ENCODE assay signal across 8 cellular contexts in the genomic region with DNA sequence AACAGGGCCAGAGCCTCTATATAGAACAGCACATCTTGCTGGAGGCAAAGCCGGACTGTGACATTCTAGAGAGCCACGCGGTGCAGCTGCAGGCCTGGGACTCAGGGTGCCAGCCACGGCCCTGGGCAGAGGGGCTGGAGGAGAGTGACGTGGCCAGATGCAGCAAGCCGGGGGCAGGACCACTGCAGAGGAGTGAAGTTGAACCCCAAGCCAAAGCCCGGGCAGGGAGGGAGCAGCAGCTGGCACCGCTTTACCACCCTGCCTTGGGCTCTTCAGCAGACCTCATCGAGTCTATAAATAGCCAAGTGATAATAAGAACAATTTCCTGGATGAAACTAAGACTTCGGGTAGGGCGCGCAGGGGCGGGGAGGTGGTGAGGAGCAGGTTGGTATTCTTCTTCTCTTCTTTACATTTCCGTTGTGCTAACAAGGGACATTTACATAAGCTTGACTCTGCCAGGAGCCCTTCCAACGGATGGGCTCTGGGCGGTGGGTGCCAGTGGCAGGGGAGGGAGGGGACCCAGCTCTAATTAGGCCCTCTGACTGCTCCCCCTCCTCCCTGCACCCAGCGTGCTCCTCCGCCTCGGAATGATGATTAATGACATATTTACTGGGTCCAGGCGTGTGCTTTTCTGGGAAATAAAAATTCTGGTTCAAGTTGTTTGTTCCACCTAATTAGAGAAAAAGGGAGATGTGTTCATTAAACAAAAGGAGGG.
DNase-seq lines count a peak whose midpoint lies in the region; ATAC-seq and TF ChIP-seq lines count a peak whose summit lies in the region.

No MANE protein-coding gene starts in this region.

- TF ChIP-seq POLR2A in upper lobe of left lung (IDR thresholded peaks at IDR 0.05) (no peak), vagina (IDR thresholded peaks at IDR 0.05) (no peak)

- H3K4me1 ChIP-seq in upper lobe of left lung (peaks cover 39 to 61% (median 55%) of the 10 kb centered on the region in 4 donors), vagina (peaks cover 4% of the 10 kb centered on the region)

- H3K27me3 Mint-ChIP-seq in central memory CD8-positive, alpha-beta T cell: no peaks in the 10 kb centered on the region

- intact Hi-C loops in vagina (cut with DNase I): no loop called here

- H3K36me3 ChIP-seq in upper lobe of left lung (no peaks in the 10 kb centered on the region), vagina (no peaks in the 10 kb centered on the region)

- peak; percentile 60 to 71 for ATAC-seq in activated CD4-positive, CD25-positive, alpha-beta regulatory T cell treated with anti-CD3 and anti-CD28 coated beads, Interleukin-2, amount 50 U/mL, for 24 hours
- ATAC-seq in HG02763 (IDR thresholded peaks at IDR 0.05; ENCODE audit: unreplicated experiment): peak; percentile 70
- ATAC-seq in central memory CD8-positive, alpha-beta T cell (replicated peaks; ENCODE audit: extremely low read depth, poor library complexity, severe bottlenecking): peak; percentile 63
- ATAC-seq in upper lobe of left lung (ENCODE audit: low FRiP score in 2 of 2): no peak

- no peaks in the 10 kb centered on the region for H3K9me3 Mint-ChIP-seq in central memory CD8-positive, alpha-beta T cell

- no peaks in the 10 kb centered on the region for H3K9me3 ChIP-seq in upper lobe of left lung
- no peaks in the 10 kb centered on the region for H3K9me3 ChIP-seq in vagina

- H3K27ac Mint-ChIP-seq in central memory CD8-positive, alpha-beta T cell (ENCODE audit: low read depth): peak overlapping the region; percentile 73

- peaks cover 21% of the 10 kb centered on the region for H3K4me1 Mint-ChIP-seq in central memory CD8-positive, alpha-beta T cell

- H3K36me3 Mint-ChIP-seq in central memory CD8-positive, alpha-beta T cell (ENCODE audit: insufficient read depth): peaks cover 2% of the 10 kb centered on the region

- H3K27ac ChIP-seq in upper lobe of left lung: peak overlapping the region; percentile 35 to 90 (median 68)
- H3K27ac ChIP-seq in vagina: no peak overlapping the region

- in situ Hi-C loops in GM13976 (cut with MboI; ENCODE audit: low sequenced_read_pairs, unreplicated experiment): no loop called here

- TF ChIP-seq CTCF in upper lobe of left lung (IDR thresholded peaks at IDR 0.05) (no peak), GM13976 (IDR thresholded peaks at IDR 0.05; ENCODE audit: borderline replicate concordance, control extremely low read depth, extremely low read depth, insufficient read depth, missing control alignments) (no peak), vagina (IDR thresholded peaks at IDR 0.05) (no peak)

- TF ChIP-seq EP300 in upper lobe of left lung (IDR thresholded peaks at IDR 0.05): no peak

- no peak for DNase-seq in activated CD4-positive, CD25-positive, alpha-beta regulatory T cell (lab: John Stamatoyannopoulos, UW)
- DNase-seq in NCI-H2029 treated with DMSO at 0.1 percent for 48 hours (lab: John Stamatoyannopoulos, UW) (peak; percentile 64), upper lobe of left lung (no peak), GM13976 (ENCODE audit: low spot score) (no peak), vagina (ENCODE audit: extremely low spot score in 2 of 2) (no peak)
- no peak for DNase-seq in central memory CD8-positive, alpha-beta T cell (ENCODE audit: low spot score in 2 of 2)

- no peaks in the 10 kb centered on the region for H3K27me3 ChIP-seq in upper lobe of left lung
- no peaks in the 10 kb centered on the region for H3K27me3 ChIP-seq in vagina

- WGBS in upper lobe of left lung, 2 donors: 13 to 17% methylated on average over 13 to 20 of the region's 20 CpGs

- peak overlapping the region; percentile 47 for H3K4me3 Mint-ChIP-seq in central memory CD8-positive, alpha-beta T cell

- H3K4me3 ChIP-seq in upper lobe of left lung: no peak overlapping the region
- no peak overlapping the region for H3K4me3 ChIP-seq in vagina

Comparison
In these comparisons a context has a peak if more than half of its experiments do, and no peak if none do; other contexts are left out.
1. ATAC-seq: peak in activated CD4-positive, CD25-positive, alpha-beta regulatory T cell treated with anti-CD3 and anti-CD28 coated beads, Interleukin-2, amount 50 U/mL, for 24 hours (2 of 2), HG02763 (single experiment) and central memory CD8-positive, alpha-beta T cell (single experiment); none in upper lobe of left lung (0 of 2).